2 cellular contexts compared by ENCODE assay signal in genomic region chrX:45767021-45767491, GRCh38.
TF ChIP-seq lines count a peak whose summit lies in the region.

No MANE protein-coding gene starts in this region.

TF ChIP-seq in SK-N-SH, 30 proteins besides CTCF, POLR2A, EP300 and RAD21 (continued from another document):
- TF ChIP-seq ZBTB33 (IDR thresholded peaks at IDR 0.05; ENCODE audit: borderline replicate concordance, low read depth) (0 out of 2 replicates have a peak, but pooled peaks have one; percentile 13), TCF12 (IDR thresholded peaks at IDR 0.05) (peak; percentile 36; the same call in 1 of the 2 replicates), FOSL2 (IDR thresholded peaks at IDR 0.05; ENCODE audit: borderline replicate concordance, low read depth) (0 out of 2 replicates have a peak, but pooled peaks have one; percentile 4)

TF ChIP-seq in SK-N-SH treated with all-trans-retinoic acid at 6 μM for 48 hours, 23 proteins besides CTCF, POLR2A, EP300 and RAD21 (continued from another document):
- TF ChIP-seq TSHZ2 (CRISPR knock-in tag; IDR thresholded peaks at IDR 0.05) (no peak), ESRRG (CRISPR knock-in tag; IDR thresholded peaks at IDR 0.05) (no peak), ISL1 (CRISPR knock-in tag; IDR thresholded peaks at IDR 0.05) (no peak)
